24 cellular contexts compared by ENCODE assay signal in genomic region chr11:103175461-103176129, GRCh38.
"Had no signal": no experiment of that assay in that cellular context is flagged by ENCODE, and none has a peak within 500 bp of the region (broad histone marks: within the 10 kb centered on the region; RNA-seq: fewer than 3 reads in every experiment).

No MANE protein-coding gene starts in this region.

- H3K36me3 ChIP-seq: neutrophil, right atrium auricular region, transverse colon had no signal

- ATAC-seq: natural killer cell; sciatic nerve; stimulated activated naive B cell treated with anti-CD40 and anti-IgM and Interleukin-4, amounts not matched to agents 10 μg/mL and 1 μg/mL and 100 μg/mL, for 72 hours; stimulated activated naive CD8-positive, alpha-beta T cell treated with anti-CD3 and anti-CD28 coated beads, Interleukin-15, Interleukin-2, amounts not matched to agents 100 U/mL and 50 U/mL, for 24 hours had no signal

- H3K9ac ChIP-seq: neural progenitor cell had no signal

- H3K4me3 ChIP-seq: hepatocyte, left ventricle myocardium inferior, lung, neural progenitor cell, right atrium auricular region, skin epidermis, stomach, testis, thyroid gland, transverse colon, upper lobe of left lung had no signal

- H3K27ac ChIP-seq: hepatocyte, left ventricle myocardium inferior, neural progenitor cell, neutrophil, right atrium auricular region, skin epidermis, stomach, testis, thyroid gland, transverse colon, upper lobe of left lung had no signal

- H3K9me3 ChIP-seq: left ventricle myocardium inferior, neutrophil, right atrium auricular region, stomach, testis, thyroid gland, transverse colon, upper lobe of left lung had no signal

- H3K4me1 ChIP-seq: left ventricle myocardium inferior, neural progenitor cell, right atrium auricular region, stomach, testis, thyroid gland, transverse colon, upper lobe of left lung had no signal

- DNase-seq: left ventricle myocardium inferior; mesendoderm; naive B cell; natural killer cell; nephron progenitor cell; occipital lobe; stimulated activated CD4-positive, alpha-beta T cell treated with anti-CD3 and anti-CD28 coated beads, Interleukin-12 subunit alpha, Interleukin-12 subunit beta, amount 100 ng/mL, for 4 hours; stimulated activated CD4-positive, alpha-beta T cell treated with anti-CD3 and anti-CD28 coated beads, Interleukin-15, amount 100 ng/mL, for 24 hours; stimulated activated CD4-positive, alpha-beta T cell treated with anti-CD3 and anti-CD28 coated beads, Interleukin-2, amount 100 ng/mL, for 24 hours; stimulated activated CD4-positive, alpha-beta T cell treated with anti-CD3 and anti-CD28 coated beads, Interleukin-4, amount 100 ng/mL, for 1 hour; stimulated activated naive B cell treated with anti-CD40 and anti-IgM and Interleukin-4, amounts not matched to agents 10 μg/mL and 1 μg/mL and 100 μg/mL, for 72 hours; stimulated activated naive CD8-positive, alpha-beta T cell treated with anti-CD3 and anti-CD28 coated beads, Interleukin-15, Interleukin-2, amounts not matched to agents 100 U/mL and 50 U/mL, for 24 hours; stomach; testis; thyroid gland; transverse colon; upper lobe of left lung had no signal

- H3K27me3 ChIP-seq: hepatocyte, neural progenitor cell, neutrophil, right atrium auricular region, stomach, testis, thyroid gland, transverse colon, upper lobe of left lung had no signal
